ENCODE assay signal across 20 cellular contexts in the genomic region with DNA sequence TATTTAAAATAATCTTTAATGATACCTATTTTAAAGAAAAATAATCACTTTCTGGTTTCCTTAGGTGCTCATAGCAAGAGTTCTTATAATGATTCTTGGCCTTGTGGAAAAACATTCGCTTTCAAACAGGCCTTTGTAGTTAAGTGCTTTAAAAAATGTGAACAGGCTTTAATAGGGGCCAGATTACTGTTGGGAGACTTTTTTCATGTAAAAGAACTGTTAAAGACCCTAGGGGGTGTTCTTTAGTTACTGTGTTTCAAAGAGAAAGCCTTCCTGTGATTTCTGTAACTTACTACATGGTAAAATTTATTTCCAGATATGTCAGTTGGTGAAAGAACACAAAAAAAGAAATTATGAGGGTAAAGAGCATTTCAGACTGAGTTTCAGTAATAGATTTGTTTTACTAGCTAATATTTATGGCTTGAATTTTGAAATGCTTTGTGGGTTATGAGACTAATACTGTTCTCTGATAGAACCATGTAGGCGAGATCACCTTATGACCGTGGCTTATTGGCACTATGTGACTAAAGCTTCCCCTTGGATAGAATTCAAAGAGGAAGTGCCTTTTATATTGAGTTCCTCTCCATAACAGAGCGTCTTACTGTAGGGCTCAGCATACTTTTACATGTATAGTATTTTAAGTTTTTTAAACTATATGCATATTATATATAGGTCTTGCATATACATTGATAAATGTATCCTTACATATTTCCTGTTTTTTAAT.
DNase-seq lines count a peak whose midpoint lies in the region; ATAC-seq, FAIRE-seq and TF ChIP-seq lines count a peak whose summit lies in the region.
"Had no signal": no experiment of that assay in that cellular context is flagged by ENCODE, and none has a peak within 500 bp of the region (broad histone marks: within the 10 kb centered on the region; RNA-seq: fewer than 3 reads in every experiment).

No MANE protein-coding gene starts in this region.

- H3K4me1 ChIP-seq in pancreas = no peaks in the 10 kb centered on the region
- no peaks in the 10 kb centered on the region for H3K4me1 ChIP-seq in CD8-positive, alpha-beta memory T cell (ENCODE audit: insufficient read depth, low read length)

- peak in 2 of 4 donors; percentile 47 to 58 for ATAC-seq in pancreas
- ATAC-seq in HG02798 (IDR thresholded peaks at IDR 0.05; ENCODE audit: poor library complexity, unreplicated experiment) = no peak
- no peak for ATAC-seq in GM21381 (IDR thresholded peaks at IDR 0.05; ENCODE audit: unreplicated experiment)
- ATAC-seq: naive thymus-derived CD8-positive, alpha-beta T cell; sciatic nerve; stimulated activated naive CD8-positive, alpha-beta T cell treated with anti-CD3 and anti-CD28 coated beads, Interleukin-15, amount 100 ng/mL, for 72 hours had no signal

- 88 to 94% methylated on average over 4 of the region's 4 CpGs for WGBS in pancreas, 2 donors

- H3K36me3 ChIP-seq in pancreas = no peaks in the 10 kb centered on the region
- H3K36me3 ChIP-seq in CD8-positive, alpha-beta memory T cell (ENCODE audit: insufficient read depth, low read length) = no peaks in the 10 kb centered on the region
- H3K36me3 ChIP-seq: adrenal gland had no signal

- intact Hi-C loops in pancreas (cut with DNase I) = no loop called here

- TF ChIP-seq CTCF in fibroblast of mammary gland (conservative IDR thresholded peaks at IDR 0.05; ENCODE audit: control insufficient read depth, insufficient read depth, low read depth, low read length) (no peak), pancreas (IDR thresholded peaks at IDR 0.05) (no peak)

- H3K4me3 ChIP-seq in fibroblast of mammary gland (ENCODE audit: control insufficient read depth, low read depth, low read length) (no peak overlapping the region), pancreas (no peak overlapping the region)
- H3K4me3 ChIP-seq in CD8-positive, alpha-beta memory T cell (ENCODE audit: low read length) = no peak overlapping the region
- H3K4me3 ChIP-seq: adrenal gland, coronary artery, GM23248 had no signal

- H3K4me3 Mint-ChIP-seq in CD8-positive, alpha-beta memory T cell = no peak overlapping the region
- H3K4me3 Mint-ChIP-seq: naive thymus-derived CD8-positive, alpha-beta T cell; stimulated activated naive CD8-positive, alpha-beta T cell treated with anti-CD3 and anti-CD28 coated beads, Interleukin-15, amount 100 ng/mL, for 72 hours; T-helper 1 cell treated with Interleukin-12 subunit alpha and Interleukin-12 subunit beta and Interleukin-4 antibody, amounts not matched to agents 30 μg/mL and 1 μg/mL, for 36 hours had no signal

- H3K27ac ChIP-seq in pancreas = no peak overlapping the region
- H3K27ac ChIP-seq in CD8-positive, alpha-beta memory T cell (ENCODE audit: low read depth, low read length) = no peak overlapping the region
- H3K27ac ChIP-seq: adrenal gland, coronary artery, GM23248 had no signal

- CTCF ChIA-PET in CD8-positive, alpha-beta memory T cell (lab: Charles Lee) = no interaction called here

- POLR2A ChIA-PET in CD8-positive, alpha-beta memory T cell (lab: Charles Lee) = no interaction called here

- no peak overlapping the region for H3K27ac Mint-ChIP-seq in CD8-positive, alpha-beta memory T cell
- H3K27ac Mint-ChIP-seq: naive thymus-derived CD8-positive, alpha-beta T cell; T-helper 1 cell treated with Interleukin-12 subunit alpha and Interleukin-12 subunit beta and Interleukin-4 antibody, amounts not matched to agents 30 μg/mL and 1 μg/mL, for 36 hours had no signal

- H3K9me3 Mint-ChIP-seq in CD8-positive, alpha-beta memory T cell = no peaks in the 10 kb centered on the region
- H3K9me3 Mint-ChIP-seq: stimulated activated naive CD8-positive, alpha-beta T cell treated with anti-CD3 and anti-CD28 coated beads, Interleukin-15, amount 100 ng/mL, for 72 hours; T-helper 1 cell treated with Interleukin-12 subunit alpha and Interleukin-12 subunit beta and Interleukin-4 antibody, amounts not matched to agents 30 μg/mL and 1 μg/mL, for 36 hours had no signal

- peak; percentile 29 for FAIRE-seq in pancreas (lab: Jason Lieb, UNC)

- DNase-seq in HT-29 (ENCODE audit: low spot score) = peak; percentile 9
- peak; percentile 0 for DNase-seq in OCI-M1 (lab: John Stamatoyannopoulos, UW)
- DNase-seq in fibroblast of mammary gland (ENCODE audit: low read depth) = peak; percentile 18
- DNase-seq in pancreas = no peak
- no peak for DNase-seq in CD8-positive, alpha-beta memory T cell
- DNase-seq: activated CD4-positive, alpha-beta T cell treated with anti-CD3 and anti-CD28 coated beads for 48 hours; activated T-cell treated with anti-CD3 and anti-CD28 coated beads, Interleukin-2, amount 50 U/mL, for 48 hours; C1 segment of cervical spinal cord; GM23248; islet precursor cell; MM.1S; naive thymus-derived CD8-positive, alpha-beta T cell; NCI-H2171 treated with DMSO at 0.1 percent for 48 hours; stimulated activated naive CD8-positive, alpha-beta T cell treated with anti-CD3 and anti-CD28 coated beads, Interleukin-15, amount 100 ng/mL, for 72 hours had no signal

- H3K27me3 Mint-ChIP-seq in CD8-positive, alpha-beta memory T cell = no peaks in the 10 kb centered on the region
- H3K27me3 Mint-ChIP-seq: naive thymus-derived CD8-positive, alpha-beta T cell; stimulated activated naive CD8-positive, alpha-beta T cell treated with anti-CD3 and anti-CD28 coated beads, Interleukin-15, amount 100 ng/mL, for 72 hours had no signal

- H3K27me3 ChIP-seq in pancreas = no peaks in the 10 kb centered on the region
- H3K27me3 ChIP-seq in CD8-positive, alpha-beta memory T cell (ENCODE audit: insufficient read depth, low read length, poor library complexity, severe bottlenecking) = no peaks in the 10 kb centered on the region
- H3K27me3 ChIP-seq: adrenal gland had no signal

- no peaks in the 10 kb centered on the region for H3K9me3 ChIP-seq in pancreas
- no peaks in the 10 kb centered on the region for H3K9me3 ChIP-seq in CD8-positive, alpha-beta memory T cell (ENCODE audit: low read length)

- peaks cover 3 to 6% (median 4%) of the 10 kb centered on the region in 3 donors for H3K4me1 Mint-ChIP-seq in CD8-positive, alpha-beta memory T cell
- H3K4me1 Mint-ChIP-seq: stimulated activated naive CD8-positive, alpha-beta T cell treated with anti-CD3 and anti-CD28 coated beads, Interleukin-15, amount 100 ng/mL, for 72 hours had no signal

- H3K36me3 Mint-ChIP-seq in CD8-positive, alpha-beta memory T cell = peaks cover 18 to 41% (median 23%) of the 10 kb centered on the region in 3 donors

Comparison
In these comparisons a context has a peak if more than half of its experiments do, and no peak if none do; other contexts are left out.
1. DNase-seq: peak in HT-29 (single experiment), OCI-M1 (single experiment) and fibroblast of mammary gland (single experiment); none in pancreas (0 of 6) and CD8-positive, alpha-beta memory T cell (0 of 5).